In the genomic region with DNA sequence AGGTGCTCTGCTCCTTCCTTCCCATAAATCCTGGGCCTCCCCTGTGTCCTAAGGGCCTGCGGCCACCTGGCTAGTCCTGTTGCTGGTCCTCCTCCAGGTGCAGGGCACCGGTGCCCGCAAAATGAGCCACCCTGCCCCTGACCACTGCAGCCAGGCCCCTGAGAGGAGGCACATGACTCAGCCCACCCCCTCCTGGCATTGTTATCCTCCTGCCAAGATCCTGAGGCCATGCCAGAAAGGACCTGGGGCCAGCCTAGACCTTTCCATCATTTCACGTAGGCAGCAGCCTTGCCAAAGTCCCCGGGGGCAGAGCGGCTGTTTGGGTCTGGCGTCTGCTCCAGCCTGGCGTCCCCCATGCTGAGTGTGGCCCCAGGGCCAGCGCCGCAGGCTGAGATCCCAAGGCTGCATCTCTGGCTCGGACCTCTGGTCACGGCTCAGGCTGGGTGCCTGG, we compare ENCODE assay signal across 27 cellular contexts.
DNase-seq lines count a peak whose midpoint lies in the region; ATAC-seq and TF ChIP-seq lines count a peak whose summit lies in the region.
"Had no signal": no experiment of that assay in that cellular context is flagged by ENCODE, and none has a peak within 500 bp of the region (broad histone marks: within the 10 kb centered on the region; RNA-seq: fewer than 3 reads in every experiment).

No MANE protein-coding gene starts in this region.

- CTCF ChIA-PET in CD8-positive, alpha-beta T cell (lab: Charles Lee): interaction anchor here (1.8 kb wide), 1 partner anchor 9 kb away, joined by 10 read pairs; no protein-coding TSS in a partner anchor

- peaks cover 8% of the 10 kb centered on the region for H3K4me1 Mint-ChIP-seq in CD8-positive, alpha-beta T cell (ENCODE audit: low read depth)

- H3K27ac Mint-ChIP-seq in CD8-positive, alpha-beta T cell: no peak overlapping the region
- H3K27ac Mint-ChIP-seq: activated naive CD8-positive, alpha-beta T cell had no signal

- H3K36me3 ChIP-seq in right atrium auricular region (no peaks in the 10 kb centered on the region), heart left ventricle (no peaks in the 10 kb centered on the region), osteoblast (ENCODE audit: insufficient read depth, low read length) (no peaks in the 10 kb centered on the region)
- H3K36me3 ChIP-seq in CD8-positive, alpha-beta T cell (ENCODE audit: insufficient read depth, low read length): no peaks in the 10 kb centered on the region

- TF ChIP-seq POLR2A in heart left ventricle (IDR thresholded peaks at IDR 0.05): no peak

- ATAC-seq in Right ventricle myocardium superior (ENCODE audit: poor library complexity) (no peak), heart left ventricle (no peak), GM19328 (IDR thresholded peaks at IDR 0.05; ENCODE audit: unreplicated experiment) (no peak)
- no peak for ATAC-seq in CD8-positive, alpha-beta T cell
- ATAC-seq: activated CD4-positive, CD25-positive, alpha-beta regulatory T cell treated with anti-CD3 and anti-CD28 coated beads, Interleukin-2, amount 50 U/mL, for 24 hours; effector memory CD8-positive, alpha-beta T cell; naive thymus-derived CD4-positive, alpha-beta T cell; T-helper 17 cell had no signal

- no peak overlapping the region for H2AFZ ChIP-seq in osteoblast (ENCODE audit: low read length)
- H2AFZ ChIP-seq: PC-9 had no signal

- POLR2A ChIA-PET in CD8-positive, alpha-beta T cell (lab: Charles Lee): no interaction called here

- peaks cover 0 to 8% of the 10 kb centered on the region in 2 donors for H3K4me1 ChIP-seq in right atrium auricular region
- H3K4me1 ChIP-seq in heart left ventricle: peaks cover 0 to 17% (median 2%) of the 10 kb centered on the region in 12 donors
- H3K4me1 ChIP-seq in osteoblast (ENCODE audit: insufficient read depth, low read length): no peaks in the 10 kb centered on the region
- peaks cover 13% of the 10 kb centered on the region for H3K4me1 ChIP-seq in CD8-positive, alpha-beta T cell (ENCODE audit: insufficient read depth, low read length)

- DNase-seq in Right ventricle myocardium superior (peak; percentile 39), right atrium auricular region (ENCODE audit: low spot score) (no peak), heart left ventricle (peak in 3 of 5 donors; percentile 13 to 30 (median 18)), osteoblast (ENCODE audit: insufficient read length, low spot score, missing footprints) (peak; percentile 54), COR-L47 (lab: John Stamatoyannopoulos, UW) (no peak)
- DNase-seq in CD8-positive, alpha-beta T cell: no peak
- DNase-seq: activated CD4-positive, alpha-beta T cell treated with anti-CD3 and anti-CD28 coated beads, Interleukin-2, amount 50 U/mL, for 4 hours; AML-193; caudate nucleus; cortex of kidney; effector memory CD8-positive, alpha-beta T cell; MV-4-11; naive thymus-derived CD4-positive, alpha-beta T cell; NCI-H1436; NCI-H2081; NCI-H226; NCI-H69; nucleus accumbens; PC-9; SHP77; stimulated activated CD4-positive, alpha-beta T cell treated with anti-CD3 and anti-CD28 coated beads, Interleukin-1b, Interleukin-23, amount 100 ng/mL, for 48 hours; stimulated activated naive CD4-positive, alpha-beta T cell treated with Interleukin-2 at 50 U/mL for 16 hours had no signal

- no peak for TF ChIP-seq CTCF in right atrium auricular region (IDR thresholded peaks at IDR 0.05)
- TF ChIP-seq CTCF in heart left ventricle (IDR thresholded peaks at IDR 0.05): no peak
- TF ChIP-seq CTCF in osteoblast (IDR thresholded peaks at IDR 0.05; ENCODE audit: extremely low read depth, low read depth, low read length): no peak
- no peak for TF ChIP-seq CTCF in CD8-positive, alpha-beta T cell (IDR thresholded peaks at IDR 0.05)

- no peaks in the 10 kb centered on the region for H3K9me3 ChIP-seq in right atrium auricular region
- H3K9me3 ChIP-seq in heart left ventricle: no peaks in the 10 kb centered on the region
- H3K9me3 ChIP-seq in osteoblast (ENCODE audit: low read depth, low read length): no peaks in the 10 kb centered on the region
- no peaks in the 10 kb centered on the region for H3K9me3 ChIP-seq in CD8-positive, alpha-beta T cell (ENCODE audit: low read length)

- H3K4me3 Mint-ChIP-seq in CD8-positive, alpha-beta T cell: no peak overlapping the region
- H3K4me3 Mint-ChIP-seq: activated naive CD8-positive, alpha-beta T cell; T-helper 17 cell had no signal

- H3K27ac ChIP-seq in right atrium auricular region (no peak overlapping the region), heart left ventricle (no peak overlapping the region), osteoblast (ENCODE audit: low read depth, low read length) (no peak overlapping the region)
- H3K27ac ChIP-seq in CD8-positive, alpha-beta T cell (ENCODE audit: low read depth, low read length): no peak overlapping the region
- H3K27ac ChIP-seq: PC-9 had no signal

- H4K20me1 ChIP-seq in osteoblast (ENCODE audit: insufficient read depth, low read length): no peaks in the 10 kb centered on the region

- H3K36me3 Mint-ChIP-seq in CD8-positive, alpha-beta T cell: peaks cover 2% of the 10 kb centered on the region
- H3K36me3 Mint-ChIP-seq: activated naive CD8-positive, alpha-beta T cell had no signal

- H3K4me3 ChIP-seq in right atrium auricular region: no peak overlapping the region
- H3K4me3 ChIP-seq in heart left ventricle: no peak overlapping the region
- no peak overlapping the region for H3K4me3 ChIP-seq in osteoblast (ENCODE audit: insufficient read depth, low read length)
- no peak overlapping the region for H3K4me3 ChIP-seq in CD8-positive, alpha-beta T cell (ENCODE audit: low read depth, low read length)
- H3K4me3 ChIP-seq: PC-9, smooth muscle cell had no signal

- intact Hi-C loops in Right ventricle myocardium superior (cut with DNase I): no loop called here
- intact Hi-C loops in heart left ventricle (cut with DNase I): no loop called here
- intact Hi-C loops in CD8-positive, alpha-beta T cell (cut with DNase I, micrococcal nuclease): no loop called here

- H3K27me3 ChIP-seq in right atrium auricular region (no peaks in the 10 kb centered on the region), heart left ventricle (no peaks in the 10 kb centered on the region), osteoblast (ENCODE audit: insufficient read depth, low read length) (no peaks in the 10 kb centered on the region)
- H3K27me3 ChIP-seq in CD8-positive, alpha-beta T cell (ENCODE audit: insufficient read depth, low read length): no peaks in the 10 kb centered on the region

- H3K79me2 ChIP-seq in osteoblast (ENCODE audit: insufficient read depth, low read length): no peaks in the 10 kb centered on the region

- no peaks in the 10 kb centered on the region for H3K9me3 Mint-ChIP-seq in CD8-positive, alpha-beta T cell
- H3K9me3 Mint-ChIP-seq: effector memory CD8-positive, alpha-beta T cell had no signal

- WGBS in heart left ventricle, 4 donors: 69 to 89% (median 85%) methylated on average over 9 to 12 of the region's 12 CpGs

- no peaks in the 10 kb centered on the region for H3K27me3 Mint-ChIP-seq in CD8-positive, alpha-beta T cell (ENCODE audit: low read depth)
- H3K27me3 Mint-ChIP-seq: activated naive CD8-positive, alpha-beta T cell; effector memory CD8-positive, alpha-beta T cell; naive thymus-derived CD4-positive, alpha-beta T cell; T-helper 17 cell had no signal

- no peak overlapping the region for H3K4me2 ChIP-seq in osteoblast (ENCODE audit: insufficient read depth, low read length)
- H3K4me2 ChIP-seq: PC-9, smooth muscle cell had no signal

Comparison
In these comparisons a context has a peak if more than half of its experiments do, and no peak if none do; other contexts are left out.
1. DNase-seq: peak in Right ventricle myocardium superior (single experiment), heart left ventricle (3 of 5) and osteoblast (single experiment); none in right atrium auricular region (single experiment), CD8-positive, alpha-beta T cell (0 of 7) and COR-L47 (single experiment).